In genomic region chr1:97920275-97920831, GRCh38 we compare ENCODE assay signal across 8 cellular contexts. TPM values are rescaled to one million over a fixed set of nuclear protein-coding genes. Genes with fewer than 3 reads are reported as not detected.
DNase-seq lines count a peak whose midpoint lies in the region; ATAC-seq and TF ChIP-seq lines count a peak whose summit lies in the region.

No MANE protein-coding gene starts in this region.

- H3K27ac ChIP-seq in Peyer's patch, result peak overlapping the region; percentile 78 to 98 (median 89)
- peak overlapping the region; percentile 85 for H3K27ac ChIP-seq in effector memory CD4-positive, alpha-beta T cell (ENCODE audit: insufficient read depth, low read length, poor library complexity, severe bottlenecking)
- peak overlapping the region; percentile 96 for H3K27ac ChIP-seq in vagina

- intact Hi-C loops in vagina (cut with DNase I), result no loop called here

- ATAC-seq in HG02571 (IDR thresholded peaks at IDR 0.05; ENCODE audit: unreplicated experiment), result peak; percentile 32

- TF ChIP-seq POLR2A in Peyer's patch (IDR thresholded peaks at IDR 0.05), result no peak
- TF ChIP-seq POLR2A in vagina (IDR thresholded peaks at IDR 0.05), result no peak

- H3K27me3 ChIP-seq in Peyer's patch (no peaks in the 10 kb centered on the region), vagina (no peaks in the 10 kb centered on the region)
- H3K27me3 ChIP-seq in effector memory CD4-positive, alpha-beta T cell (replicated peaks; ENCODE audit: control insufficient read depth, insufficient read depth, low read length, poor library complexity, severe bottlenecking), result no peaks in the 10 kb centered on the region

- DNase-seq in Peyer's patch (no peak), midbrain (lab: John Stamatoyannopoulos, UW) (peak; percentile 71), vagina (ENCODE audit: extremely low spot score in 2 of 2) (no peak), GM10248 (ENCODE audit: extremely low spot score) (no peak), occipital lobe (lab: John Stamatoyannopoulos, UW) (no peak)
- no peak for DNase-seq in effector memory CD4-positive, alpha-beta T cell

- CTCF ChIA-PET in GM10248 (lab: Yijun Ruan, JAX), result interaction anchor here (1.2 to 1.7 kb wide), 3 partner anchors 13 to 131 kb away, joined by 3 to 7 read pairs (median 3); no protein-coding TSS in a partner anchor

- H3K4me3 ChIP-seq in GM12875 (ENCODE audit: low read depth, low read length) (peak overlapping the region; percentile 69), Peyer's patch (peak overlapping the region; percentile 61 to 95 (median 78)), vagina (peak overlapping the region; percentile 88 to 97)
- H3K4me3 ChIP-seq in effector memory CD4-positive, alpha-beta T cell (ENCODE audit: insufficient read depth, low read depth, low read length, poor library complexity, severe bottlenecking), result peak overlapping the region; percentile 90

- H3K36me3 ChIP-seq in Peyer's patch (no peaks in the 10 kb centered on the region), vagina (no peaks in the 10 kb centered on the region)
- H3K36me3 ChIP-seq in effector memory CD4-positive, alpha-beta T cell (ENCODE audit: control insufficient read depth, insufficient read depth, low read length), result no peaks in the 10 kb centered on the region

- POLR2A ChIA-PET in GM10248 (lab: Yijun Ruan, JAX), result no interaction called here

- TF ChIP-seq CTCF in GM12875 (IDR thresholded peaks at IDR 0.05; ENCODE audit: borderline replicate concordance, insufficient read depth, low read depth, low read length) (no peak), Peyer's patch (IDR thresholded peaks at IDR 0.05) (no peak), vagina (IDR thresholded peaks at IDR 0.05) (no peak), GM10248 (IDR thresholded peaks at IDR 0.05; ENCODE audit: control extremely low read depth, extremely low read depth, low read depth, missing control alignments) (no peak)

- H3K9me3 ChIP-seq in Peyer's patch (no peaks in the 10 kb centered on the region), vagina (no peaks in the 10 kb centered on the region)
- H3K9me3 ChIP-seq in effector memory CD4-positive, alpha-beta T cell (ENCODE audit: control insufficient read depth, low read length), result no peaks in the 10 kb centered on the region

- H3K4me1 ChIP-seq in Peyer's patch (peaks cover 0 to 12% (median 0%) of the 10 kb centered on the region in 4 donors), vagina (peaks cover 32% of the 10 kb centered on the region)
- peaks cover 15% of the 10 kb centered on the region for H3K4me1 ChIP-seq in effector memory CD4-positive, alpha-beta T cell (ENCODE audit: control insufficient read depth, insufficient read depth, low read length, poor library complexity, severe bottlenecking)

RNA-seq across cellular contexts. Expression of gene DPYD, which starts 0.5 kb away (rescaled TPM):
- 10 to 100 TPM; 30.8 to 39.7 (median 36.4) TPM for total RNA-seq in Peyer's patch
- 45.7 TPM for total RNA-seq in vagina
- 72.1 TPM for total RNA-seq in occipital lobe
